In genomic region chr18:79520473-79521390, GRCh38 we compare ENCODE assay signal across 15 cellular contexts.
DNase-seq lines count a peak whose midpoint lies in the region; ATAC-seq, FAIRE-seq and TF ChIP-seq lines count a peak whose summit lies in the region.
"Had no signal": no experiment of that assay in that cellular context is flagged by ENCODE, and none has a peak within 500 bp of the region (broad histone marks: within the 10 kb centered on the region; RNA-seq: fewer than 3 reads in every experiment).

No MANE protein-coding gene starts in this region.

- TF ChIP-seq POLR2A in sigmoid colon (IDR thresholded peaks at IDR 0.05) = no peak

- H3K4me1 ChIP-seq in OCI-LY1 (ENCODE audit: insufficient read depth, low read length, severe bottlenecking) (peaks cover 95% of the 10 kb centered on the region), astrocyte (ENCODE audit: insufficient read depth, low read length) (no peaks in the 10 kb centered on the region), osteoblast (ENCODE audit: insufficient read depth, low read length) (no peaks in the 10 kb centered on the region), sigmoid colon (peaks cover 0 to 9% (median 4%) of the 10 kb centered on the region in 4 donors)
- H3K4me1 ChIP-seq: HAP-1 had no signal

- no peak for FAIRE-seq in astrocyte (lab: Jason Lieb, UNC)
- FAIRE-seq: A204.1 had no signal

- no peaks in the 10 kb centered on the region for H3K9me2 ChIP-seq in OCI-LY1 (ENCODE audit: low read depth, low read length)

- peaks cover 17% of the 10 kb centered on the region for H3F3A ChIP-seq in OCI-LY1 (ENCODE audit: insufficient read depth, low read length)

- no peaks in the 10 kb centered on the region for H3K27me3 ChIP-seq in OCI-LY1 (ENCODE audit: insufficient read depth, low read length)
- peaks cover 13% of the 10 kb centered on the region for H3K27me3 ChIP-seq in astrocyte (ENCODE audit: insufficient read depth, low read length)
- H3K27me3 ChIP-seq in osteoblast (ENCODE audit: insufficient read depth, low read length) = no peaks in the 10 kb centered on the region
- no peaks in the 10 kb centered on the region for H3K27me3 ChIP-seq in sigmoid colon
- H3K27me3 ChIP-seq: tibial artery had no signal

- H3K27ac ChIP-seq in OCI-LY1 (ENCODE audit: low read depth, low read length, poor library complexity, severe bottlenecking) (peak overlapping the region; percentile 100), astrocyte (ENCODE audit: low read depth, low read length) (no peak overlapping the region), osteoblast (ENCODE audit: low read depth, low read length) (no peak overlapping the region), sigmoid colon (no peak overlapping the region)
- H3K27ac ChIP-seq: tibial artery had no signal

- H2AFZ ChIP-seq in OCI-LY1 (ENCODE audit: low read length) (no peak overlapping the region), astrocyte (ENCODE audit: low read depth, low read length) (no peak overlapping the region), osteoblast (ENCODE audit: low read length) (no peak overlapping the region)

- CTCF ChIA-PET in activated CD4-positive, alpha-beta T cell treated with anti-CD3 and anti-CD28 coated beads for 36 hours (lab: Charles Lee) = interaction anchor here (0.8 to 1.3 kb wide), 3 partner anchors 9 to 16 kb away, joined by 4 to 5 read pairs (median 4); no protein-coding TSS in a partner anchor

- ATAC-seq in activated CD4-positive, alpha-beta T cell treated with anti-CD3 and anti-CD28 coated beads for 36 hours = no peak

- TF ChIP-seq EP300 in sigmoid colon (IDR thresholded peaks at IDR 0.05) = no peak

- peaks cover 92% of the 10 kb centered on the region for H3K4me1 Mint-ChIP-seq in activated CD4-positive, alpha-beta T cell treated with anti-CD3 and anti-CD28 coated beads for 36 hours
- peaks cover 7% of the 10 kb centered on the region for H3K4me1 Mint-ChIP-seq in astrocyte (ENCODE audit: low read depth, unreplicated experiment)

- peak overlapping the region; percentile 74 for H3K4me3 Mint-ChIP-seq in activated CD4-positive, alpha-beta T cell treated with anti-CD3 and anti-CD28 coated beads for 36 hours
- no peak overlapping the region for H3K4me3 Mint-ChIP-seq in astrocyte (ENCODE audit: unreplicated experiment)

- H4K20me1 ChIP-seq in OCI-LY1 (ENCODE audit: insufficient read depth, low read length) (no peaks in the 10 kb centered on the region), astrocyte (ENCODE audit: insufficient read depth, low read length) (no peaks in the 10 kb centered on the region), osteoblast (ENCODE audit: insufficient read depth, low read length) (no peaks in the 10 kb centered on the region)

- H3K9ac ChIP-seq in OCI-LY1 (ENCODE audit: low read length) (peak overlapping the region; percentile 63), astrocyte (ENCODE audit: low read length) (no peak overlapping the region)

- POLR2A ChIA-PET in activated CD4-positive, alpha-beta T cell treated with anti-CD3 and anti-CD28 coated beads for 36 hours (lab: Charles Lee) = interaction anchor here (0.6 to 1.1 kb wide), 4 partner anchors 16 to 123 kb away, joined by 3 to 5 read pairs (median 4); no protein-coding TSS in a partner anchor

- intact Hi-C loops in activated CD4-positive, alpha-beta T cell treated with anti-CD3 and anti-CD28 coated beads for 36 hours (cut with DNase I, micrococcal nuclease) = loop anchor here in 1 of 2 experiments (5.0 kb wide), 3 partner anchors 442 to 587 kb away; partner anchors contain the start of genes ADNP2, HSBP1L1 and TXNL4A
- intact Hi-C loops in sigmoid colon (cut with DNase I) = no loop called here

- H3K36me3 Mint-ChIP-seq in activated CD4-positive, alpha-beta T cell treated with anti-CD3 and anti-CD28 coated beads for 36 hours (ENCODE audit: low read depth) = peaks cover 19% of the 10 kb centered on the region
- no peaks in the 10 kb centered on the region for H3K36me3 Mint-ChIP-seq in astrocyte (ENCODE audit: low read depth, unreplicated experiment)

- WGBS in sigmoid colon, 2 donors = 70 to 71% methylated on average over 9 of the region's 9 CpGs

- no peaks in the 10 kb centered on the region for H3K27me3 Mint-ChIP-seq in activated CD4-positive, alpha-beta T cell treated with anti-CD3 and anti-CD28 coated beads for 36 hours
- H3K27me3 Mint-ChIP-seq in astrocyte (ENCODE audit: low read depth, unreplicated experiment) = no peaks in the 10 kb centered on the region

- no peak for TF ChIP-seq CTCF in OCI-LY1 (IDR thresholded peaks at IDR 0.05; ENCODE audit: low read length)
- TF ChIP-seq CTCF in astrocyte (IDR thresholded peaks at IDR 0.05; ENCODE audit: insufficient read depth, low read depth, low read length) = no peak
- no peak for TF ChIP-seq CTCF in osteoblast (IDR thresholded peaks at IDR 0.05; ENCODE audit: extremely low read depth, low read depth, low read length)
- TF ChIP-seq CTCF in sigmoid colon (IDR thresholded peaks at IDR 0.05) = no peak

- H3K36me3 ChIP-seq in OCI-LY1 (ENCODE audit: insufficient read depth, low read length) = peaks cover 18% of the 10 kb centered on the region; the same call in 1 of the 2 replicates
- no peaks in the 10 kb centered on the region for H3K36me3 ChIP-seq in astrocyte (ENCODE audit: insufficient read depth, low read length)
- H3K36me3 ChIP-seq in osteoblast (ENCODE audit: insufficient read depth, low read length) = no peaks in the 10 kb centered on the region
- no peaks in the 10 kb centered on the region for H3K36me3 ChIP-seq in sigmoid colon
- H3K36me3 ChIP-seq: HAP-1, tibial artery had no signal

- H3K4me3 ChIP-seq in OCI-LY1 (ENCODE audit: low read depth, low read length, poor library complexity, severe bottlenecking) (peak overlapping the region; percentile 3), astrocyte (ENCODE audit: insufficient read depth, low read depth, low read length) (no peak overlapping the region), osteoblast (ENCODE audit: insufficient read depth, low read length) (no peak overlapping the region), sigmoid colon (no peak overlapping the region)
- H3K4me3 ChIP-seq: HAP-1, tibial artery had no signal

- peak overlapping the region; percentile 94 for H3K27ac Mint-ChIP-seq in activated CD4-positive, alpha-beta T cell treated with anti-CD3 and anti-CD28 coated beads for 36 hours
- no peak overlapping the region for H3K27ac Mint-ChIP-seq in astrocyte (ENCODE audit: unreplicated experiment)

- DNase-seq in activated CD4-positive, alpha-beta T cell treated with anti-CD3 and anti-CD28 coated beads for 36 hours = peak; percentile 19
- DNase-seq in activated CD4-positive, alpha-beta T cell treated with anti-CD3 and anti-CD28 coated beads for 48 hours = no peak
- DNase-seq in astrocyte (ENCODE audit: low read depth) (no peak), osteoblast (ENCODE audit: insufficient read length, low spot score, missing footprints) (peak; percentile 44), dedifferentiated amniotic fluid mesenchymal stem cell (ENCODE audit: extremely low spot score) (no peak), sigmoid colon (no peak)
- DNase-seq in NK-92 treated with Interleukin-12 subunit alpha and Interleukin-12 subunit beta, amount 100 ng/mL, for 24 hours (lab: John Stamatoyannopoulos, UW) = no peak
- DNase-seq: Calu3, dermis blood vessel endothelial cell, NCI-H2081, occipital lobe had no signal

- H3K9me3 ChIP-seq in OCI-LY1 (ENCODE audit: low read length) (no peaks in the 10 kb centered on the region), astrocyte (ENCODE audit: insufficient read depth, low read depth, low read length) (no peaks in the 10 kb centered on the region), osteoblast (ENCODE audit: low read depth, low read length) (no peaks in the 10 kb centered on the region), sigmoid colon (no peaks in the 10 kb centered on the region)
- H3K9me3 ChIP-seq: HAP-1, tibial artery had no signal

- H3K4me2 ChIP-seq in OCI-LY1 (ENCODE audit: low read length) = peak overlapping the region; percentile 40
- H3K4me2 ChIP-seq in astrocyte (ENCODE audit: low read length) = peak overlapping the region; percentile 40
- H3K4me2 ChIP-seq in osteoblast (ENCODE audit: insufficient read depth, low read length) = no peak overlapping the region

- no peaks in the 10 kb centered on the region for H3K9me3 Mint-ChIP-seq in activated CD4-positive, alpha-beta T cell treated with anti-CD3 and anti-CD28 coated beads for 36 hours (ENCODE audit: low read depth)
- H3K9me3 Mint-ChIP-seq in astrocyte (ENCODE audit: unreplicated experiment) = no peaks in the 10 kb centered on the region

- H3K79me2 ChIP-seq in OCI-LY1 (ENCODE audit: insufficient read depth, low read length) (no peaks in the 10 kb centered on the region), astrocyte (ENCODE audit: insufficient read depth, low read length) (no peaks in the 10 kb centered on the region), osteoblast (ENCODE audit: insufficient read depth, low read length) (no peaks in the 10 kb centered on the region)

Comparison
In these comparisons a context has a peak if more than half of its experiments do, and no peak if none do; other contexts are left out.
1. DNase-seq: peak in activated CD4-positive, alpha-beta T cell treated with anti-CD3 and anti-CD28 coated beads for 36 hours (single experiment) and osteoblast (single experiment); none in activated CD4-positive, alpha-beta T cell treated with anti-CD3 and anti-CD28 coated beads for 48 hours (single experiment), astrocyte (single experiment), NK-92 treated with Interleukin-12 subunit alpha and Interleukin-12 subunit beta, amount 100 ng/mL, for 24 hours (single experiment), dedifferentiated amniotic fluid mesenchymal stem cell (single experiment) and sigmoid colon (single experiment).